Comparison of ENCODE assay signal across 1 cellular context in genomic region chr6:19452495-19452894, GRCh38.
TF ChIP-seq lines count a peak whose summit lies in the region.

No MANE protein-coding gene starts in this region.

TF ChIP-seq in HepG2, 621 proteins besides CTCF, POLR2A, EP300 and RAD21 (continued from another document):
- TF ChIP-seq ATF5 (CRISPR knock-in tag; IDR thresholded peaks at IDR 0.05; ENCODE audit: low read depth) (no peak), ZNF235 (CRISPR knock-in tag; IDR thresholded peaks at IDR 0.05; ENCODE audit: borderline replicate concordance) (no peak), REXO4 (CRISPR knock-in tag; IDR thresholded peaks at IDR 0.05; ENCODE audit: borderline replicate concordance) (no peak), FOSL2 (CRISPR knock-in tag; IDR thresholded peaks at IDR 0.05) (no peak), ZNF33A (CRISPR knock-in tag; IDR thresholded peaks at IDR 0.05; ENCODE audit: borderline replicate concordance) (no peak)
